Comparison of ENCODE assay signal across 26 cellular contexts in genomic region chr10:97765201-97765600, GRCh38. TPM values are rescaled to one million over a fixed set of nuclear protein-coding genes. Genes with fewer than 3 reads are reported as not detected.
A peak's percentile ranks its signal among the peaks of the same experiment; 100 is the strongest.
DNase-seq lines count a peak whose midpoint lies in the region; ATAC-seq, FAIRE-seq and TF ChIP-seq lines count a peak whose summit lies in the region.
"Had no signal": no experiment of that assay in that cellular context is flagged by ENCODE, and none has a peak within 500 bp of the region (broad histone marks: within the 10 kb centered on the region; RNA-seq: fewer than 3 reads in every experiment).

No MANE protein-coding gene starts in this region.

- no peak for FAIRE-seq in HepG2 (lab: Jason Lieb, UNC)
- FAIRE-seq: GM12892, K562 had no signal

- no peak overlapping the region for H2AFZ ChIP-seq in HepG2 (ENCODE audit: low read length)
- H2AFZ ChIP-seq: GM23338 had no signal

- H3K4me1 ChIP-seq in HepG2 (ENCODE audit: insufficient read depth, low read length) (peaks cover 35% of the 10 kb centered on the region), right lobe of liver (no peaks in the 10 kb centered on the region), thyroid gland (no peaks in the 10 kb centered on the region)
- H3K4me1 ChIP-seq: uterus had no signal

- ATAC-seq in HepG2 (no peak), right lobe of liver (no peak), GM21367 (IDR thresholded peaks at IDR 0.05; ENCODE audit: unreplicated experiment) (no peak), HG03520 (IDR thresholded peaks at IDR 0.05; ENCODE audit: unreplicated experiment) (no peak)
- ATAC-seq: activated naive CD8-positive, alpha-beta T cell treated with anti-CD3 and anti-CD28 coated beads, Interleukin-2, amount 50 U/mL, for 24 hours; GM23338; K562; left lung had no signal

- no peaks in the 10 kb centered on the region for H4K20me1 ChIP-seq in HepG2 (ENCODE audit: insufficient read depth, low read length)

- no TSS peak for BruUV-seq in HepG2 (replicated peaks; lab: Mats Ljungman, UMichigan)

- DNase-seq in HepG2 (ENCODE audit: low spot score) (no peak), right lobe of liver (no peak), NCI-H69 (lab: John Stamatoyannopoulos, UW) (peak; percentile 84), left kidney (ENCODE audit: low read depth, low spot score) (peak; percentile 76), GM13976 (ENCODE audit: low spot score) (no peak), thyroid gland (no peak)
- DNase-seq: ACHN; activated CD8-positive, alpha-beta memory T cell treated with anti-CD3 and anti-CD28 coated beads, Interleukin-2, amount 50 U/mL, for 48 hours; activated naive CD8-positive, alpha-beta T cell treated with anti-CD3 and anti-CD28 coated beads, Interleukin-2, amount 50 U/mL, for 24 hours; brain microvascular endothelial cell; cortex of kidney; midbrain; NCI-H2029; NCI-H446 treated with DMSO at 0.1 percent for 48 hours; stimulated activated CD8-positive, alpha-beta memory T cell treated with anti-CD3 and anti-CD28 coated beads, Interleukin-4, amount 100 ng/mL, for 48 hours; uterus had no signal

- H3K27ac ChIP-seq in HepG2 (ENCODE audit: extremely low read length, insufficient read depth, low read length) (no peak overlapping the region), right lobe of liver (no peak overlapping the region), thyroid gland (no peak overlapping the region)
- H3K27ac ChIP-seq: brain microvascular endothelial cell, C4-2B, left lung, neutrophil, uterus, VCaP had no signal

- no peak overlapping the region for H3K4me3 ChIP-seq in HepG2 (replicated peaks in 1 of 3; ENCODE audit: insufficient read depth in 1 of 3, low read depth in 2 of 3, low read length in 3 of 3)
- no peak overlapping the region for H3K4me3 ChIP-seq in right lobe of liver
- H3K4me3 ChIP-seq in thyroid gland (replicated peaks in 1 of 3), result no peak overlapping the region
- H3K4me3 ChIP-seq: GM23338, K562, left lung, uterus had no signal

- CTCF ChIA-PET in HepG2 (lab: Yijun Ruan, JAX; ENCODE audit: low intra/inter-chr PET ratio, low total read pairs), result no interaction called here

- H3K9ac ChIP-seq in HepG2 (ENCODE audit: insufficient read depth, low read depth, low read length), result no peak overlapping the region

- intact Hi-C loops in HepG2 (cut with micrococcal nuclease; ENCODE audit: unreplicated experiment) (no loop called here), right lobe of liver (cut with DNase I) (no loop called here), thyroid gland (cut with DNase I) (no loop called here)

- TF ChIP-seq CTCF in HepG2 (CRISPR knock-in tag; IDR thresholded peaks at IDR 0.05) (no peak), right lobe of liver (IDR thresholded peaks at IDR 0.05) (no peak), GM13976 (IDR thresholded peaks at IDR 0.05; ENCODE audit: borderline replicate concordance, control extremely low read depth, extremely low read depth, insufficient read depth, missing control alignments) (no peak), thyroid gland (IDR thresholded peaks at IDR 0.05) (no peak)

- no peaks in the 10 kb centered on the region for H3K9me3 ChIP-seq in HepG2 (ENCODE audit: low read length)
- no peaks in the 10 kb centered on the region for H3K9me3 ChIP-seq in right lobe of liver
- H3K9me3 ChIP-seq in thyroid gland, result no peaks in the 10 kb centered on the region
- H3K9me3 ChIP-seq: left lung, neutrophil, uterus had no signal

- H3K36me3 ChIP-seq in HepG2 (replicated peaks in 1 of 2; ENCODE audit: control insufficient read depth in 1 of 2, insufficient read depth in 2 of 2, low read length in 2 of 2) (peaks cover 0 to 10% of the 10 kb centered on the region in 2 experiments; a peak in 3 of 5 replicates), right lobe of liver (peaks cover 0 to 10% (median 0%) of the 10 kb centered on the region in 4 donors), thyroid gland (peaks cover 0 to 14% of the 10 kb centered on the region in 2 donors)
- H3K36me3 ChIP-seq: uterus had no signal

- TF ChIP-seq RAD21 in HepG2 (CRISPR knock-in tag; IDR thresholded peaks at IDR 0.05), result no peak

- TF ChIP-seq POLR2A in HepG2 (IDR thresholded peaks at IDR 0.05; ENCODE audit: insufficient read depth in 1 of 2, low read depth in 2 of 2, low read length in 2 of 2) (no peak), right lobe of liver (IDR thresholded peaks at IDR 0.05) (no peak), thyroid gland (IDR thresholded peaks at IDR 0.05) (no peak)

- H3K27me3 ChIP-seq in HepG2 (ENCODE audit: control insufficient read depth in 1 of 2, insufficient read depth in 2 of 2, low read length in 2 of 2) (peaks cover 0 to 3% of the 10 kb centered on the region in 2 experiments; a peak in 2 of 5 replicates), right lobe of liver (no peaks in the 10 kb centered on the region), thyroid gland (no peaks in the 10 kb centered on the region)
- H3K27me3 ChIP-seq: uterus had no signal

- no peak overlapping the region for H3K4me2 ChIP-seq in HepG2 (ENCODE audit: low read depth, low read length)
- H3K4me2 ChIP-seq: GM23338 had no signal

- in situ Hi-C loops in HepG2 (cut with HindIII; ENCODE audit: extremely low pct_ligation_motif_present, low pct_unique_long_range_greater_than_20kb), result no loop called here
- in situ Hi-C loops in GM13976 (cut with MboI; ENCODE audit: low sequenced_read_pairs, unreplicated experiment), result no loop called here

- POLR2A ChIA-PET in HepG2 (lab: Yijun Ruan, JAX), result no interaction called here

- WGBS in HepG2 (ENCODE audit: low lambda C conversion rate), result 93% methylated on average over 15 of the region's 15 CpGs
- no CpG with 5 or more reads among the region's 15 CpGs for WGBS in right lobe of liver (ENCODE audit: insufficient coverage, low coverage, low lambda C conversion rate, missing lambda C conversion rate)
- 97 to 98% methylated on average over 15 of the region's 15 CpGs for WGBS in thyroid gland, 2 donors

- TF ChIP-seq EP300 in HepG2 (IDR thresholded peaks at IDR 0.05; ENCODE audit: low read depth in 2 of 2, low read length in 2 of 2) (no peak), HepG2 (CRISPR knock-in tag; IDR thresholded peaks at IDR 0.05; ENCODE audit: borderline replicate concordance) (no peak)

- H3K79me2 ChIP-seq in HepG2 (ENCODE audit: insufficient read depth, low read length), result no peaks in the 10 kb centered on the region

RNA-seq across cellular contexts. Expression of gene SFRP5, which starts 6.6 kb away (rescaled TPM):
- total RNA-seq in HepG2 (2016; rRNA removed; fragmentation: Illumina TruSeq; extraction: Trizol), result 0.83 and 1.7 TPM in 2 replicates
- total RNA-seq in HepG2 (2016; cell fraction: cytosol; rRNA removed; fragmentation: Illumina TruSeq; extraction: Trizol; ENCODE audit: low read depth), result 0.09 and 0.61 TPM in 2 replicates
- 0.89 and 2.0 TPM in 2 replicates for total RNA-seq in HepG2 (2016; cell fraction: insoluble cytoplasmic fraction; rRNA removed; fragmentation: Illumina TruSeq; extraction: Trizol)
- total RNA-seq in HepG2 (2016; cell fraction: membrane; rRNA removed; fragmentation: Illumina TruSeq; extraction: Trizol), result 1.0 and 1.9 TPM in 2 replicates
- 1.2 and 1.3 TPM in 2 replicates for total RNA-seq in HepG2 (2016; cell fraction: nucleus; rRNA removed; fragmentation: Illumina TruSeq; extraction: Trizol)
- 0.16 and 0.32 TPM in 2 replicates for polyA plus RNA-seq in HepG2 (2011; rRNA removed)
- polyA plus RNA-seq in HepG2 (2011; cell fraction: cytosol; rRNA removed), result 0.19 and 0.67 TPM in 2 replicates
- polyA plus RNA-seq in HepG2 (2011; cell fraction: nucleus; rRNA removed), result 0.27 TPM in 1 of 2 replicates, not detected in the other
- polyA plus RNA-seq in HepG2 (2012), result 0.07 and 0.08 TPM in 2 replicates
- polyA plus RNA-seq in HepG2 (2016; cell fraction: cytosol; fragmentation: Illumina TruSeq; extraction: Trizol; ENCODE audit: low read depth), result 0.59 and 0.68 TPM in 2 replicates
- 1.1 and 1.2 TPM in 2 replicates for polyA plus RNA-seq in HepG2 (2016; cell fraction: insoluble cytoplasmic fraction; fragmentation: Illumina TruSeq; extraction: Trizol; ENCODE audit: low read depth)
- polyA plus RNA-seq in HepG2 (2016; cell fraction: membrane; fragmentation: Illumina TruSeq; extraction: Trizol; ENCODE audit: low read depth), result 0.91 and 1.5 TPM in 2 replicates
- polyA plus RNA-seq in HepG2 (2016; cell fraction: nucleus; fragmentation: Illumina TruSeq; extraction: Trizol; ENCODE audit: insufficient read depth, low read depth), result 2.7 and 3.2 TPM in 2 replicates
- 0.76 TPM in 1 of 2 replicates, not detected in the other for polyA minus RNA-seq in HepG2 (2011; rRNA and poly(A)+ RNA removed; ENCODE audit: low replicate concordance)
- 0.79 TPM in 1 of 2 replicates, not detected in the other for polyA minus RNA-seq in HepG2 (2011; cell fraction: cytosol; rRNA and poly(A)+ RNA removed)
- not detected in 2 replicates for polyA minus RNA-seq in HepG2 (2011; cell fraction: nucleus; rRNA and poly(A)+ RNA removed)
- 1 to 10 TPM; 1.6 to 6.6 (median 4.5) TPM for total RNA-seq in right lobe of liver
- under 1 TPM in 2 of 4 donors, not detected in 2; 0.22 to 0.40 TPM for total RNA-seq in thyroid gland
- total RNA-seq: fibroblast of lung had no signal
- polyA plus RNA-seq: fibroblast of lung had no signal

RNA-seq across cellular contexts. Expression of gene ZFYVE27, which starts 28.3 kb away (rescaled TPM):
- total RNA-seq in HepG2 (2016; rRNA removed; fragmentation: Illumina TruSeq; extraction: Trizol) (6.1 and 19.7 TPM in 2 replicates), right lobe of liver (10 to 100 TPM in 5 of 6 experiments, 1 to 10 TPM in 1; 9.2 to 19.3 (median 12.6) TPM), thyroid gland (10 to 100 TPM; 18.4 to 43.5 (median 24.8) TPM)
- 2.8 and 3.8 TPM in 2 replicates for total RNA-seq in HepG2 (2016; cell fraction: cytosol; rRNA removed; fragmentation: Illumina TruSeq; extraction: Trizol; ENCODE audit: low read depth)
- total RNA-seq in HepG2 (2016; cell fraction: insoluble cytoplasmic fraction; rRNA removed; fragmentation: Illumina TruSeq; extraction: Trizol), result 5.8 and 20.5 TPM in 2 replicates
- total RNA-seq in HepG2 (2016; cell fraction: membrane; rRNA removed; fragmentation: Illumina TruSeq; extraction: Trizol), result 4.5 and 6.1 TPM in 2 replicates
- total RNA-seq in HepG2 (2016; cell fraction: nucleus; rRNA removed; fragmentation: Illumina TruSeq; extraction: Trizol), result 36.5 and 37.6 TPM in 2 replicates
- 20.5 and 26.9 TPM in 2 replicates for polyA plus RNA-seq in HepG2 (2011; rRNA removed)
- polyA plus RNA-seq in HepG2 (2011; cell fraction: cytosol; rRNA removed), result 11.3 and 12.9 TPM in 2 replicates
- polyA plus RNA-seq in HepG2 (2011; cell fraction: nucleus; rRNA removed), result 107 and 112 TPM in 2 replicates
- polyA plus RNA-seq in HepG2 (2012), result 13.0 and 18.5 TPM in 2 replicates
- polyA plus RNA-seq in HepG2 (2016; cell fraction: cytosol; fragmentation: Illumina TruSeq; extraction: Trizol; ENCODE audit: low read depth), result 0.68 and 0.92 TPM in 2 replicates
- 4.2 and 4.9 TPM in 2 replicates for polyA plus RNA-seq in HepG2 (2016; cell fraction: insoluble cytoplasmic fraction; fragmentation: Illumina TruSeq; extraction: Trizol; ENCODE audit: low read depth)
- 1.7 and 2.1 TPM in 2 replicates for polyA plus RNA-seq in HepG2 (2016; cell fraction: membrane; fragmentation: Illumina TruSeq; extraction: Trizol; ENCODE audit: low read depth)
- polyA plus RNA-seq in HepG2 (2016; cell fraction: nucleus; fragmentation: Illumina TruSeq; extraction: Trizol; ENCODE audit: insufficient read depth, low read depth), result 50.1 and 57.5 TPM in 2 replicates
- 26.7 and 43.3 TPM in 2 replicates for polyA minus RNA-seq in HepG2 (2011; rRNA and poly(A)+ RNA removed; ENCODE audit: low replicate concordance)
- polyA minus RNA-seq in HepG2 (2011; cell fraction: cytosol; rRNA and poly(A)+ RNA removed), result 6.0 and 6.5 TPM in 2 replicates
- 45.2 and 45.3 TPM in 2 replicates for polyA minus RNA-seq in HepG2 (2011; cell fraction: nucleus; rRNA and poly(A)+ RNA removed)

RNA-seq across cellular contexts. Expression of gene MARVELD1, which starts 51.7 kb away (rescaled TPM):
- total RNA-seq in HepG2 (2016; rRNA removed; fragmentation: Illumina TruSeq; extraction: Trizol) (not detected in 2 replicates), right lobe of liver (1 to 10 TPM; 1.5 to 3.1 (median 2.3) TPM), thyroid gland (10 to 100 TPM in 2 of 4 donors, 1 to 10 TPM in 2; 6.0 to 46.6 (median 10.5) TPM)
- not detected in 2 replicates for total RNA-seq in HepG2 (2016; cell fraction: cytosol; rRNA removed; fragmentation: Illumina TruSeq; extraction: Trizol; ENCODE audit: low read depth)
- not detected in 2 replicates for total RNA-seq in HepG2 (2016; cell fraction: insoluble cytoplasmic fraction; rRNA removed; fragmentation: Illumina TruSeq; extraction: Trizol)
- not detected in 2 replicates for total RNA-seq in HepG2 (2016; cell fraction: membrane; rRNA removed; fragmentation: Illumina TruSeq; extraction: Trizol)
- total RNA-seq in HepG2 (2016; cell fraction: nucleus; rRNA removed; fragmentation: Illumina TruSeq; extraction: Trizol), result not detected in 2 replicates
- polyA plus RNA-seq in HepG2 (2011; rRNA removed), result 0.08 TPM in 1 of 2 replicates, not detected in the other
- 0.03 TPM in 1 of 2 replicates, not detected in the other for polyA plus RNA-seq in HepG2 (2011; cell fraction: cytosol; rRNA removed)
- 0.03 and 0.26 TPM in 2 replicates for polyA plus RNA-seq in HepG2 (2011; cell fraction: nucleus; rRNA removed)
- not detected in 2 replicates for polyA plus RNA-seq in HepG2 (2012)
- not detected in 2 replicates for polyA plus RNA-seq in HepG2 (2016; cell fraction: cytosol; fragmentation: Illumina TruSeq; extraction: Trizol; ENCODE audit: low read depth)
- polyA plus RNA-seq in HepG2 (2016; cell fraction: insoluble cytoplasmic fraction; fragmentation: Illumina TruSeq; extraction: Trizol; ENCODE audit: low read depth), result not detected in 2 replicates
- not detected in 2 replicates for polyA plus RNA-seq in HepG2 (2016; cell fraction: membrane; fragmentation: Illumina TruSeq; extraction: Trizol; ENCODE audit: low read depth)
- not detected in 2 replicates for polyA plus RNA-seq in HepG2 (2016; cell fraction: nucleus; fragmentation: Illumina TruSeq; extraction: Trizol; ENCODE audit: insufficient read depth, low read depth)
- 33.8 TPM in 1 of 2 replicates, not detected in the other for polyA minus RNA-seq in HepG2 (2011; rRNA and poly(A)+ RNA removed; ENCODE audit: low replicate concordance)
- polyA minus RNA-seq in HepG2 (2011; cell fraction: cytosol; rRNA and poly(A)+ RNA removed), result not detected in 2 replicates
- 0.13 TPM in 1 of 2 replicates, not detected in the other for polyA minus RNA-seq in HepG2 (2011; cell fraction: nucleus; rRNA and poly(A)+ RNA removed)

Comparison
In these comparisons a context has a peak if more than half of its experiments do, and no peak if none do; other contexts are left out.
1. DNase-seq: peak in NCI-H69 (single experiment) and left kidney (single experiment); none in HepG2 (single experiment), right lobe of liver (0 of 3), GM13976 (single experiment) and thyroid gland (0 of 2).